9 cellular contexts compared by ENCODE assay signal in the genomic region with DNA sequence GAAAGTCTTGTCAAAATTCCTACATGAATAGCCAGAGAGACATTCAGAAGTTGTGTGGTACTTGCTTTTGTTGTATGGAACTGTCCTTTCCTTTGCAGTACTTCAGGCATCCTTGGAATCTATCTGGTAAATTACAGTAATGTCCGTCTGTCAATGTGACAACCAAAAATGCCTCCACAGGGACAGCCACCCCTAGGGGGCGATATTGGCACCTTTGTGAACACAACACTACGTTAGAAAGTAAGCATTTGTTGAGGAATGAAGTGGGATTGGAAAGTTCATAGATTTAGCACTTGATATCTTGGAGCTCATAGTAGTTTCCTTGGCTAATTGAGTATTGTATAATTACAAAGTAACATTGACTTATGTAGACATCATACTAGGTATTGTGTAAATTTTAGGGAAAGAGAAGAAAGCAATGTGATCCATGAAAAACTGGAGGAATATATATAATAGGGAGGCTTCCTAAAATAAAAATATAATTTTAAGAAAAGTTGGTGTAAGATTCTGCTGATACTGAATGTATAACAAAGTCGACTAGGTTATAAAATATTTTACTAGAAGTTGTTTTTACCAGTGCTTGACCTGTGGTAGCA. TPM values are rescaled to one million over a fixed set of nuclear protein-coding genes. Genes with fewer than 3 reads are reported as not detected.
DNase-seq lines count a peak whose midpoint lies in the region; ATAC-seq, FAIRE-seq and TF ChIP-seq lines count a peak whose summit lies in the region.
"Had no signal": no experiment of that assay in that cellular context is flagged by ENCODE, and none has a peak within 500 bp of the region (broad histone marks: within the 10 kb centered on the region; RNA-seq: fewer than 3 reads in every experiment).

No MANE protein-coding gene starts in this region.

- 33% methylated on average over 4 of the region's 4 CpGs for WGBS in liver

- TF ChIP-seq CTCF in AG09319 (IDR thresholded peaks at IDR 0.05; ENCODE audit: low read depth, low read length) (peak; percentile 54), brain microvascular endothelial cell (IDR thresholded peaks at IDR 0.05; ENCODE audit: low read depth, low read length, missing control alignments) (peak; percentile 83), liver (IDR thresholded peaks at IDR 0.05; ENCODE audit: low read depth, low read length, missing input control) (peak; percentile 60)

- TF ChIP-seq POLR2A in GM12891 (IDR thresholded peaks at IDR 0.05; ENCODE audit: low read depth, low read length) = no peak

- DNase-seq in AG09319 (ENCODE audit: extremely low read depth, low read depth) (no peak), GM12891 (ENCODE audit: insufficient read length, low spot score) (peak; percentile 14), T-helper 22 cell (ENCODE audit: low read depth) (peak; percentile 3), brain microvascular endothelial cell (peak; percentile 78), Ammon's horn (ENCODE audit: low spot score) (no peak)
- DNase-seq in stimulated activated CD8-positive, alpha-beta memory T cell treated with anti-CD3 and anti-CD28 coated beads, Interleukin-2, amount 100 ng/mL, for 48 hours (ENCODE audit: low read depth in 2 of 2) = peak; percentile 68 to 76

- no peaks in the 10 kb centered on the region for H3K27me3 ChIP-seq in brain microvascular endothelial cell (replicated peaks)
- no peaks in the 10 kb centered on the region for H3K27me3 ChIP-seq in liver (ENCODE audit: control insufficient read depth in 4 of 4, insufficient read depth in 4 of 4, low read length in 3 of 4)
- H3K27me3 ChIP-seq: tibial artery had no signal

- H3K9me3 ChIP-seq in liver (ENCODE audit: control insufficient read depth in 4 of 4, low read length in 3 of 4) = no peaks in the 10 kb centered on the region
- H3K9me3 ChIP-seq: tibial artery had no signal

- H3K4me3 ChIP-seq in brain microvascular endothelial cell (ENCODE audit: low read depth, low read length) (no peak overlapping the region), liver (ENCODE audit: low read depth in 1 of 3, low read length in 3 of 3) (no peak overlapping the region)
- H3K4me3 ChIP-seq: tibial artery had no signal

- FAIRE-seq in GM12891 (lab: Jason Lieb, UNC) = peak; percentile 83

- H3K9ac ChIP-seq in liver (ENCODE audit: low read depth in 1 of 2, low read length in 2 of 2) = no peak overlapping the region

- in situ Hi-C loops in brain microvascular endothelial cell (cut with HindIII; ENCODE audit: low pct_ligation_motif_present, low sequenced_read_pairs) = no loop called here

- H3K36me3 ChIP-seq in brain microvascular endothelial cell (replicated peaks) (no peaks in the 10 kb centered on the region), liver (ENCODE audit: control insufficient read depth in 4 of 4, insufficient read depth in 3 of 4, low read depth in 1 of 4, low read length in 3 of 4) (no peaks in the 10 kb centered on the region)

- no peak overlapping the region for H3K27ac ChIP-seq in brain microvascular endothelial cell
- no peak overlapping the region for H3K27ac ChIP-seq in liver (ENCODE audit: low read depth in 1 of 2, low read length in 2 of 2)
- H3K27ac ChIP-seq: tibial artery had no signal

- no peaks in the 10 kb centered on the region for H3K4me1 ChIP-seq in liver (ENCODE audit: control insufficient read depth in 4 of 4, insufficient read depth in 4 of 4, low read length in 3 of 4)
- H3K4me1 ChIP-seq: tibial artery had no signal

- ATAC-seq in HG03571 (IDR thresholded peaks at IDR 0.05; ENCODE audit: unreplicated experiment) = peak; percentile 62

- TF ChIP-seq RAD21 in liver (IDR thresholded peaks at IDR 0.05) = peak; percentile 56 to 65

TF ChIP-seq in GM12891, 5 proteins besides CTCF, POLR2A, EP300 and RAD21:
- TF ChIP-seq POU2F2 (IDR thresholded peaks at IDR 0.05; ENCODE audit: low read depth, low read length) = no peak
- TF ChIP-seq PAX5 (IDR thresholded peaks at IDR 0.05; ENCODE audit: insufficient read depth, low read length, severe bottlenecking) = no peak
- TF ChIP-seq POLR2AphosphoS5 (IDR thresholded peaks at IDR 0.05; ENCODE audit: low read depth, low read length) = no peak
- no peak for TF ChIP-seq SPI1 (IDR thresholded peaks at IDR 0.05; ENCODE audit: low read depth, low read length)
- no peak for TF ChIP-seq TAF1 (IDR thresholded peaks at IDR 0.05; ENCODE audit: low read depth, low read length)

TF ChIP-seq in liver, 16 proteins besides CTCF, POLR2A, EP300 and RAD21:
- no peak for TF ChIP-seq GABPA (IDR thresholded peaks at IDR 0.05 in 1 of 2, conservative IDR thresholded peaks at IDR 0.05 in 1 of 2)
- no peak for TF ChIP-seq EGR1 (IDR thresholded peaks at IDR 0.05; ENCODE audit: low read depth in 2 of 2)
- TF ChIP-seq HNF4A (conservative IDR thresholded peaks at IDR 0.05) = no peak
- no peak for TF ChIP-seq SP1 (IDR thresholded peaks at IDR 0.05)
- no peak for TF ChIP-seq FOXA2 (IDR thresholded peaks at IDR 0.05)
- TF ChIP-seq, protein P1, sequence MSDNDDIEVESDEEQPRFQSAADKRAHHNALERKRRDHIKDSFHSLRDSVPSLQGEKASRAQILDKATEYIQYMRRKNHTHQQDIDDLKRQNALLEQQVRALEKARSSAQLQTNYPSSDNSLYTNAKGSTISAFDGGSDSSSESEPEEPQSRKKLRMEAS (IDR thresholded peaks at IDR 0.05) = no peak
- no peak for TF ChIP-seq JUND (IDR thresholded peaks at IDR 0.05)
- TF ChIP-seq HNF4G (IDR thresholded peaks at IDR 0.05) = no peak
- no peak for TF ChIP-seq RXRA (IDR thresholded peaks at IDR 0.05)

RNA-seq across cellular contexts. Expression of a gene that starts 32.7 kb away (rescaled TPM):
- 0.04 TPM for polyA plus RNA-seq in GM12891 (2012; ENCODE audit: low read depth, missing spikeins)
- total RNA-seq in liver = not detected
- not detected for polyA plus RNA-seq in liver

Comparison
In these comparisons a context has a peak if more than half of its experiments do, and no peak if none do; other contexts are left out.
1. DNase-seq: peak in GM12891 (single experiment), T-helper 22 cell (single experiment), brain microvascular endothelial cell (single experiment) and stimulated activated CD8-positive, alpha-beta memory T cell treated with anti-CD3 and anti-CD28 coated beads, Interleukin-2, amount 100 ng/mL, for 48 hours (2 of 2); none in AG09319 (single experiment) and Ammon's horn (single experiment).
2. Peak in every context shown above with its lines, with median percentiles within 50 percentile points of each other: CTCF ChIP-seq.